ENCODE assay signal across 1 cellular context in genomic region chrX:101617211-101618191, GRCh38.
A peak's percentile ranks its signal among the peaks of the same experiment; 100 is the strongest.
TF ChIP-seq lines count a peak whose summit lies in the region.

TSS of gene ARMCX6 (minus strand) at chrX:101618000. CDS start at chrX:101616620, 1,380 bp downstream.

TF ChIP-seq in K562, 482 proteins besides CTCF, POLR2A, EP300 and RAD21 (continued from another document):
- TF ChIP-seq SIN3A (IDR thresholded peaks at IDR 0.05; ENCODE audit: borderline replicate concordance in 2 of 2, control insufficient read depth in 1 of 2, low read depth in 2 of 2, low read length in 2 of 2) = 0 out of 4 replicates have a peak, but pooled peaks of 1 of the 2 experiments have one; percentile 30
- TF ChIP-seq E2F6 (IDR thresholded peaks at IDR 0.05; ENCODE audit: borderline replicate concordance in 1 of 2, extremely low read depth in 1 of 2, insufficient read depth in 1 of 2, insufficient read length in 1 of 2, low read depth in 1 of 2, low read length in 1 of 2, poor library complexity in 1 of 2, severe bottlenecking in 1 of 2) = peak in 1 of 2 experiments; percentile 48
- TF ChIP-seq ZBTB12 (CRISPR knock-in tag; IDR thresholded peaks at IDR 0.05) = 0 out of 2 replicates have a peak, but pooled peaks have one; percentile 26
- TF ChIP-seq ZNF644 (tag; IDR thresholded peaks at IDR 0.05; ENCODE audit: low read depth) = no peak
- TF ChIP-seq YY1 (IDR thresholded peaks at IDR 0.05; ENCODE audit: borderline replicate concordance in 1 of 3, control insufficient read depth in 1 of 3, extremely low read depth in 1 of 3, insufficient read depth in 3 of 3, insufficient read length in 1 of 3, insufficient replicate concordance in 2 of 3, low read depth in 1 of 3, low read length in 2 of 3) = peak; percentile 36 to 93 (median 85)
- TF ChIP-seq MNT (conservative IDR thresholded peaks at IDR 0.05) = 0 out of 4 replicates have a peak, but pooled peaks of 1 of the 2 experiments have one; percentile 34
- peak; percentile 39 for TF ChIP-seq ATF3 (IDR thresholded peaks at IDR 0.05)
- no peak for TF ChIP-seq ATF3 (CRISPR knock-in tag; conservative IDR thresholded peaks at IDR 0.05)
- 0 out of 4 replicates have a peak, but pooled peaks have one; percentile 13 to 45 for TF ChIP-seq MAZ (CRISPR knock-in tag; conservative IDR thresholded peaks at IDR 0.05 in 1 of 2, IDR thresholded peaks at IDR 0.05 in 1 of 2)
- TF ChIP-seq CREB3 (tag; conservative IDR thresholded peaks at IDR 0.05; ENCODE audit: low read depth) = peak; percentile 69; the same call in 1 of the 2 replicates
- peak; percentile 39; the same call in 1 of the 2 replicates for TF ChIP-seq PHF8 (IDR thresholded peaks at IDR 0.05; ENCODE audit: borderline replicate concordance, low read length)
- peak; percentile 49; the same call in 1 of the 2 replicates for TF ChIP-seq TEAD4 (IDR thresholded peaks at IDR 0.05; ENCODE audit: low read length)
- TF ChIP-seq TEAD4 (CRISPR knock-in tag; IDR thresholded peaks at IDR 0.05; ENCODE audit: borderline replicate concordance) = no peak
- TF ChIP-seq CREB1 (IDR thresholded peaks at IDR 0.05) = peak; percentile 62
- peak; percentile 63 for TF ChIP-seq CREB1 (CRISPR knock-in tag; IDR thresholded peaks at IDR 0.05)
- peak; percentile 25; the same call in 1 of the 2 replicates for TF ChIP-seq ZBTB7A (IDR thresholded peaks at IDR 0.05; ENCODE audit: borderline replicate concordance, control insufficient read depth, low read depth, low read length)
- no peak for TF ChIP-seq ZNF263 (CRISPR knock-in tag; IDR thresholded peaks at IDR 0.05; ENCODE audit: borderline replicate concordance)
- TF ChIP-seq ATF6 (CRISPR knock-in tag; IDR thresholded peaks at IDR 0.05) = no peak
- peak; percentile 83 for TF ChIP-seq BHLHE40 (IDR thresholded peaks at IDR 0.05; ENCODE audit: low read length)
- TF ChIP-seq E2F3 (CRISPR knock-in tag; IDR thresholded peaks at IDR 0.05) = no peak
- TF ChIP-seq ZNF165 (CRISPR knock-in tag; IDR thresholded peaks at IDR 0.05; ENCODE audit: borderline replicate concordance) = no peak
- 0 out of 2 replicates have a peak, but pooled peaks have one; percentile 17 for TF ChIP-seq POLR2G (IDR thresholded peaks at IDR 0.05; ENCODE audit: low read depth, low read length)
- TF ChIP-seq CREB3L1 (IDR thresholded peaks at IDR 0.05; ENCODE audit: borderline replicate concordance, low read depth) = peak; percentile 66; the same call in 1 of the 2 replicates
- TF ChIP-seq KDM5B (IDR thresholded peaks at IDR 0.05; ENCODE audit: insufficient replicate concordance, low read depth, low read length) = peak; percentile 37
- TF ChIP-seq CXXC5 (CRISPR knock-in tag; IDR thresholded peaks at IDR 0.05) = peak; percentile 32; the same call in 1 of the 2 replicates
- peak; percentile 83 for TF ChIP-seq CBFA2T2 (conservative IDR thresholded peaks at IDR 0.05)
- peak; percentile 31; the same call in 1 of the 2 replicates for TF ChIP-seq JUND (IDR thresholded peaks at IDR 0.05; ENCODE audit: borderline replicate concordance, low read depth, low read length)
- peak; percentile 39; the same call in 1 of the 3 replicates for TF ChIP-seq JUND (tag; IDR thresholded peaks at IDR 0.05; ENCODE audit: borderline replicate concordance, low read depth, low read length)
- TF ChIP-seq ATF1 (CRISPR knock-in tag; IDR thresholded peaks at IDR 0.05) = no peak; the same call in 1 of the 2 replicates
- TF ChIP-seq ATF1 (tag; IDR thresholded peaks at IDR 0.05) = peak; percentile 83
- peak; percentile 91 for TF ChIP-seq USF1 (CRISPR knock-in tag; IDR thresholded peaks at IDR 0.05)
- TF ChIP-seq TFE3 (CRISPR knock-in tag; IDR thresholded peaks at IDR 0.05) = peak; percentile 97
